Comparison of ENCODE assay signal across 16 cellular contexts in genomic region chr9:83986223-83986622, GRCh38. TPM values are rescaled to one million over a fixed set of nuclear protein-coding genes. Genes with fewer than 3 reads are reported as not detected.
DNase-seq lines count a peak whose midpoint lies in the region; ATAC-seq and TF ChIP-seq lines count a peak whose summit lies in the region.
"Had no signal": no experiment of that assay in that cellular context is flagged by ENCODE, and none has a peak within 500 bp of the region (broad histone marks: within the 10 kb centered on the region; RNA-seq: fewer than 3 reads in every experiment).

No MANE protein-coding gene starts in this region.

- H3K9me3 ChIP-seq in OCI-LY1 (ENCODE audit: low read length) (no peaks in the 10 kb centered on the region), gastroesophageal sphincter (no peaks in the 10 kb centered on the region), A673 (ENCODE audit: low read depth, low read length, poor library complexity, severe bottlenecking) (no peaks in the 10 kb centered on the region)
- H3K9me3 ChIP-seq: BE2C, right atrium auricular region had no signal

- no peak for TF ChIP-seq CTCF in OCI-LY1 (IDR thresholded peaks at IDR 0.05; ENCODE audit: low read length)
- no peak for TF ChIP-seq CTCF in gastroesophageal sphincter (IDR thresholded peaks at IDR 0.05)
- no peak for TF ChIP-seq CTCF in A673 (conservative IDR thresholded peaks at IDR 0.05; ENCODE audit: low read depth, low read length)
- TF ChIP-seq CTCF in RWPE1 (conservative IDR thresholded peaks at IDR 0.05; ENCODE audit: low read depth): no peak

- H3K27ac ChIP-seq in OCI-LY1 (ENCODE audit: low read depth, low read length, poor library complexity, severe bottlenecking) (peak overlapping the region; percentile 81), gastroesophageal sphincter (peak overlapping the region; percentile 45 to 99 (median 68)), A673 (ENCODE audit: low read depth, low read length, poor library complexity, severe bottlenecking) (no peak overlapping the region), RWPE1 (no peak overlapping the region)
- H3K27ac ChIP-seq: HL-60, right atrium auricular region had no signal

- no peaks in the 10 kb centered on the region for H3K27me3 Mint-ChIP-seq in activated CD4-positive, alpha-beta memory T cell treated with anti-CD3 and anti-CD28 coated beads for 36 hours
- H3K27me3 Mint-ChIP-seq: stimulated activated naive CD8-positive, alpha-beta T cell treated with anti-CD3 and anti-CD28 coated beads, Interleukin-15, Interleukin-2, amounts not matched to agents 100 ng/mL and 50 ng/mL, for 24 hours had no signal

- BruUV-seq in A673 (replicated peaks; lab: Mats Ljungman, UMichigan): no TSS peak

- H3K27me3 ChIP-seq in OCI-LY1 (ENCODE audit: insufficient read depth, low read length) (no peaks in the 10 kb centered on the region), gastroesophageal sphincter (no peaks in the 10 kb centered on the region), A673 (replicated peaks; ENCODE audit: insufficient read depth, low read depth, low read length, poor library complexity) (no peaks in the 10 kb centered on the region)
- H3K27me3 ChIP-seq: BE2C, right atrium auricular region had no signal

- no peaks in the 10 kb centered on the region for H3K9me3 Mint-ChIP-seq in activated CD4-positive, alpha-beta memory T cell treated with anti-CD3 and anti-CD28 coated beads for 36 hours
- H3K9me3 Mint-ChIP-seq: stimulated activated naive CD8-positive, alpha-beta T cell treated with anti-CD3 and anti-CD28 coated beads, Interleukin-15, Interleukin-2, amounts not matched to agents 100 ng/mL and 50 ng/mL, for 24 hours had no signal

- no peak for DNase-seq in A673 (ENCODE audit: low spot score)
- DNase-seq in RWPE1 (ENCODE audit: low spot score): no peak
- DNase-seq in activated CD4-positive, alpha-beta memory T cell treated with anti-CD3 and anti-CD28 coated beads for 36 hours: no peak
- DNase-seq: activated CD4-positive, alpha-beta T cell treated with anti-CD3 and anti-CD28 coated beads, Interleukin-2, amount 50 U/mL, for 48 hours; BE2C; kidney; T-helper 1 cell had no signal

- H3K4me3 Mint-ChIP-seq in activated CD4-positive, alpha-beta memory T cell treated with anti-CD3 and anti-CD28 coated beads for 36 hours: no peak overlapping the region
- H3K4me3 Mint-ChIP-seq: stimulated activated naive CD8-positive, alpha-beta T cell treated with anti-CD3 and anti-CD28 coated beads, Interleukin-15, Interleukin-2, amounts not matched to agents 100 ng/mL and 50 ng/mL, for 24 hours had no signal

- H3K4me2 ChIP-seq in OCI-LY1 (ENCODE audit: low read length): peak overlapping the region; percentile 88

- TF ChIP-seq EP300 in gastroesophageal sphincter (IDR thresholded peaks at IDR 0.05): no peak

- H3K36me3 Mint-ChIP-seq in activated CD4-positive, alpha-beta memory T cell treated with anti-CD3 and anti-CD28 coated beads for 36 hours: peaks cover 29% of the 10 kb centered on the region

- H3K79me2 ChIP-seq in OCI-LY1 (ENCODE audit: insufficient read depth, low read length): peaks cover 89% of the 10 kb centered on the region

- TF ChIP-seq POLR2A in GM18505 (IDR thresholded peaks at IDR 0.05; ENCODE audit: borderline replicate concordance, extremely low read depth, insufficient read depth, insufficient read length): no peak
- no peak for TF ChIP-seq POLR2A in gastroesophageal sphincter (IDR thresholded peaks at IDR 0.05)

- H3K36me3 ChIP-seq in OCI-LY1 (ENCODE audit: insufficient read depth, low read length): peaks cover 39% of the 10 kb centered on the region
- no peaks in the 10 kb centered on the region for H3K36me3 ChIP-seq in gastroesophageal sphincter
- peaks cover 17% of the 10 kb centered on the region for H3K36me3 ChIP-seq in A673 (ENCODE audit: insufficient read depth, low read length, poor library complexity, severe bottlenecking)
- H3K36me3 ChIP-seq: right atrium auricular region had no signal

- peak overlapping the region; percentile 49 for H3K4me3 ChIP-seq in OCI-LY1 (ENCODE audit: low read depth, low read length, poor library complexity, severe bottlenecking)
- no peak overlapping the region for H3K4me3 ChIP-seq in gastroesophageal sphincter
- no peak overlapping the region for H3K4me3 ChIP-seq in A673 (ENCODE audit: low read depth, low read length, poor library complexity, severe bottlenecking)
- H3K4me3 ChIP-seq: right atrium auricular region had no signal

- POLR2A ChIA-PET in A673 (lab: Charles Lee; ENCODE audit: low non-redundant PET): no interaction called here
- POLR2A ChIA-PET in RWPE1 (lab: Yijun Ruan, JAX; ENCODE audit: low non-redundant PET): no interaction called here
- POLR2A ChIA-PET in activated CD4-positive, alpha-beta memory T cell treated with anti-CD3 and anti-CD28 coated beads for 36 hours (lab: Charles Lee): no interaction called here

- H3K4me1 Mint-ChIP-seq in activated CD4-positive, alpha-beta memory T cell treated with anti-CD3 and anti-CD28 coated beads for 36 hours (ENCODE audit: low read depth): peaks cover 33% of the 10 kb centered on the region

- ATAC-seq in GM18505 (IDR thresholded peaks at IDR 0.05; ENCODE audit: unreplicated experiment): peak; percentile 43
- ATAC-seq in HG02623 (IDR thresholded peaks at IDR 0.05; ENCODE audit: unreplicated experiment): peak; percentile 44
- ATAC-seq in gastroesophageal sphincter: no peak
- ATAC-seq in HG02678 (IDR thresholded peaks at IDR 0.05; ENCODE audit: unreplicated experiment): no peak
- ATAC-seq: Panc1 had no signal

- intact Hi-C loops in A673 (cut with micrococcal nuclease; ENCODE audit: unreplicated experiment): no loop called here
- intact Hi-C loops in activated CD4-positive, alpha-beta memory T cell treated with anti-CD3 and anti-CD28 coated beads for 36 hours (cut with micrococcal nuclease): no loop called here

- H3K9ac ChIP-seq in OCI-LY1 (ENCODE audit: low read length): peak overlapping the region; percentile 38; the same call in 1 of the 2 replicates

- H4K20me1 ChIP-seq in OCI-LY1 (ENCODE audit: insufficient read depth, low read length): no peaks in the 10 kb centered on the region

- H3F3A ChIP-seq in OCI-LY1 (ENCODE audit: insufficient read depth, low read length): no peaks in the 10 kb centered on the region

- no peak overlapping the region for H2AFZ ChIP-seq in OCI-LY1 (ENCODE audit: low read length)

- H3K27ac Mint-ChIP-seq in activated CD4-positive, alpha-beta memory T cell treated with anti-CD3 and anti-CD28 coated beads for 36 hours: no peak overlapping the region

- H3K4me1 ChIP-seq in OCI-LY1 (ENCODE audit: insufficient read depth, low read length, severe bottlenecking) (peaks cover 55% of the 10 kb centered on the region), gastroesophageal sphincter (peaks cover 0 to 68% (median 3%) of the 10 kb centered on the region in 3 donors), A673 (ENCODE audit: insufficient read depth, low read length, poor library complexity, severe bottlenecking) (peaks cover 23% of the 10 kb centered on the region)
- H3K4me1 ChIP-seq: BE2C had no signal

- WGBS in gastroesophageal sphincter (ENCODE audit: low coverage in 1 of 2), 2 donors: 61 to 80% methylated on average over 2 of the region's 2 CpGs

- H3K9me2 ChIP-seq in OCI-LY1 (ENCODE audit: low read depth, low read length): no peaks in the 10 kb centered on the region

- CTCF ChIA-PET in A673 (lab: Charles Lee): no interaction called here
- CTCF ChIA-PET in RWPE1 (lab: Yijun Ruan, JAX): interaction anchor here (0.6 kb wide), 1 partner anchor 13 kb away, joined by 4 read pairs; no protein-coding TSS in a partner anchor
- CTCF ChIA-PET in activated CD4-positive, alpha-beta memory T cell treated with anti-CD3 and anti-CD28 coated beads for 36 hours (lab: Charles Lee): no interaction called here

RNA-seq across cellular contexts. Expression of gene RMI1, which starts 5.6 kb away (rescaled TPM):
- total RNA-seq in gastroesophageal sphincter (10 to 100 TPM in 1 of 4 donors, 1 to 10 TPM in 3; 2.8 to 17.6 (median 4.5) TPM), A673 (2021) (32.2 and 36.4 TPM in 2 replicates)
- total RNA-seq in activated CD4-positive, alpha-beta memory T cell treated with anti-CD3 and anti-CD28 coated beads for 36 hours: 10 to 100 TPM; 20.3 to 22.6 TPM

RNA-seq across cellular contexts. Expression of gene HNRNPK, which starts 6.2 kb away (rescaled TPM):
- total RNA-seq in gastroesophageal sphincter (100 to 1,000 TPM; 493 to 609 (median 561) TPM), A673 (2021) (799 and 872 TPM in 2 replicates)
- total RNA-seq in activated CD4-positive, alpha-beta memory T cell treated with anti-CD3 and anti-CD28 coated beads for 36 hours: 100 to 1,000 TPM; 694 to 716 TPM

Comparison
In these comparisons a context has a peak if more than half of its experiments do, and no peak if none do; other contexts are left out.
1. ATAC-seq: peak in GM18505 (single experiment) and HG02623 (single experiment); none in gastroesophageal sphincter (single experiment) and HG02678 (single experiment).
2. H3K27ac ChIP-seq: peak in OCI-LY1 (single experiment) and gastroesophageal sphincter (4 of 4); none in A673 (single experiment) and RWPE1 (single experiment).